Comparison of ENCODE assay signal across 8 cellular contexts in genomic region chr17:19645608-19646250, GRCh38. TPM values are rescaled to one million over a fixed set of nuclear protein-coding genes. Genes with fewer than 3 reads are reported as not detected.
DNase-seq lines count a peak whose midpoint lies in the region; ATAC-seq and TF ChIP-seq lines count a peak whose summit lies in the region.

No MANE protein-coding gene starts in this region.

- H3K4me3 Mint-ChIP-seq in stimulated activated naive CD8-positive, alpha-beta T cell treated with anti-CD3 and anti-CD28 coated beads, Interleukin-15, amount 100 ng/mL, for 72 hours: peak overlapping the region in 1 of 2 donors; percentile 31

- no peaks in the 10 kb centered on the region for H3K36me3 ChIP-seq in mammary epithelial cell (ENCODE audit: insufficient read depth, low read length)
- H3K36me3 ChIP-seq in mesenchymal stem cell (ENCODE audit: control insufficient read depth in 1 of 2, insufficient read depth in 2 of 2, low read depth in 1 of 2, low read length in 2 of 2): no peaks in the 10 kb centered on the region

- H2BK12ac ChIP-seq in mesenchymal stem cell (ENCODE audit: low read length in 2 of 2): no peak overlapping the region

- H2BK120ac ChIP-seq in mesenchymal stem cell (ENCODE audit: low read depth, low read length): no peak overlapping the region

- dilution Hi-C loops in mammary epithelial cell (cut with HindIII; ENCODE audit: low sequenced_read_pairs): loop anchor here (5.0 kb wide), 2 partner anchors 72 to 107 kb away; partner anchors contain the start of gene SLC47A2

- WGBS in mammary epithelial cell (ENCODE audit: low coverage, missing lambda C conversion rate): 92% methylated on average over 8 of the region's 8 CpGs
- 44% methylated on average over 8 of the region's 8 CpGs for WGBS in mesenchymal stem cell

- H3K4me1 Mint-ChIP-seq in stimulated activated naive CD8-positive, alpha-beta T cell treated with anti-CD3 and anti-CD28 coated beads, Interleukin-15, amount 100 ng/mL, for 72 hours: peaks cover 51% of the 10 kb centered on the region

- no TSS peak for BruUV-seq in mammary epithelial cell (replicated peaks; lab: Mats Ljungman, UMichigan)

- H2AFZ ChIP-seq in mammary epithelial cell (ENCODE audit: low read depth, low read length): no peak overlapping the region
- H2AFZ ChIP-seq in mesenchymal stem cell (ENCODE audit: low read depth, low read length): no peak overlapping the region

- no peaks in the 10 kb centered on the region for H4K20me1 ChIP-seq in mammary epithelial cell (ENCODE audit: insufficient read depth, low read length)

- H3K9ac ChIP-seq in mammary epithelial cell (ENCODE audit: insufficient read depth, low read length) (no peak overlapping the region), mesenchymal stem cell (ENCODE audit: low read length) (no peak overlapping the region)

- H3K27ac ChIP-seq in mammary epithelial cell (ENCODE audit: insufficient read depth, low read depth, low read length) (no peak overlapping the region), mesenchymal stem cell (ENCODE audit: low read length, poor library complexity, severe bottlenecking) (no peak overlapping the region)

- no peak overlapping the region for H3K4ac ChIP-seq in mesenchymal stem cell (ENCODE audit: low read depth in 1 of 2, low read length in 2 of 2)

- in situ Hi-C loops in mammary epithelial cell (cut with MboI; ENCODE audit: low sequenced_read_pairs in 2 of 2): no loop called here

- no peaks in the 10 kb centered on the region for H3K9me3 Mint-ChIP-seq in stimulated activated naive CD8-positive, alpha-beta T cell treated with anti-CD3 and anti-CD28 coated beads, Interleukin-15, amount 100 ng/mL, for 72 hours

- no peak overlapping the region for H3K18ac ChIP-seq in mesenchymal stem cell (ENCODE audit: low read depth in 1 of 2, low read length in 2 of 2)

- H2BK15ac ChIP-seq in mesenchymal stem cell (ENCODE audit: low read depth, poor library complexity, severe bottlenecking): no peak overlapping the region

- no peak overlapping the region for H3K14ac ChIP-seq in mesenchymal stem cell (ENCODE audit: low read length in 2 of 2)

- no peaks in the 10 kb centered on the region for H3K9me3 ChIP-seq in mammary epithelial cell (replicated peaks; ENCODE audit: insufficient read depth, low read length)
- no peaks in the 10 kb centered on the region for H3K9me3 ChIP-seq in mesenchymal stem cell (ENCODE audit: control insufficient read depth, low read length)

- TF ChIP-seq CTCF in HFF-Myc (IDR thresholded peaks at IDR 0.05; ENCODE audit: low read depth, low read length, missing control alignments) (peak; percentile 67), mammary epithelial cell (conservative IDR thresholded peaks at IDR 0.05 in 1 of 2, IDR thresholded peaks at IDR 0.05 in 1 of 2; ENCODE audit: extremely low read depth in 1 of 2, insufficient read depth in 1 of 2, low read depth in 1 of 2, low read length in 2 of 2) (peak; percentile 57 to 59)

- no peak overlapping the region for H4K8ac ChIP-seq in mesenchymal stem cell (ENCODE audit: low read length)

- no peak overlapping the region for H2BK5ac ChIP-seq in mesenchymal stem cell (ENCODE audit: low read depth, low read length, poor library complexity, severe bottlenecking)

- no peak overlapping the region for H3K23ac ChIP-seq in mesenchymal stem cell (ENCODE audit: low read length in 2 of 2)

- intact Hi-C loops in mammary epithelial cell (cut with micrococcal nuclease): loop anchor here (1.0 to 10.0 kb wide), 3 partner anchors 68 to 281 kb away; partner anchors contain the start of gene B9D1

- H3K27me3 Mint-ChIP-seq in stimulated activated naive CD8-positive, alpha-beta T cell treated with anti-CD3 and anti-CD28 coated beads, Interleukin-15, amount 100 ng/mL, for 72 hours: no peaks in the 10 kb centered on the region

- H3K4me1 ChIP-seq in mammary epithelial cell (ENCODE audit: insufficient read depth, low read length) (peaks cover 31% of the 10 kb centered on the region), mesenchymal stem cell (ENCODE audit: control insufficient read depth, insufficient read depth, low read depth, low read length) (peaks cover 9% of the 10 kb centered on the region)

- no peak overlapping the region for H3K4me3 ChIP-seq in HFF-Myc (replicated peaks; ENCODE audit: low read depth, low read length)
- no peak overlapping the region for H3K4me3 ChIP-seq in mammary epithelial cell (replicated peaks in 1 of 3; ENCODE audit: insufficient read depth in 1 of 3, low read depth in 2 of 3, low read length in 3 of 3)
- H3K4me3 ChIP-seq in mesenchymal stem cell (ENCODE audit: insufficient read depth in 1 of 2, low read depth in 1 of 2, low read length in 2 of 2): no peak overlapping the region

- H3K79me2 ChIP-seq in mammary epithelial cell (ENCODE audit: insufficient read depth, low read length): peaks cover 21% of the 10 kb centered on the region

- H3K27ac Mint-ChIP-seq in stimulated activated naive CD8-positive, alpha-beta T cell treated with anti-CD3 and anti-CD28 coated beads, Interleukin-15, amount 100 ng/mL, for 72 hours: no peak overlapping the region

- ATAC-seq in stimulated activated naive CD8-positive, alpha-beta T cell treated with anti-CD3 and anti-CD28 coated beads, Interleukin-15, amount 100 ng/mL, for 72 hours: no peak
- no peak for ATAC-seq in HG03139 (IDR thresholded peaks at IDR 0.05; ENCODE audit: unreplicated experiment)

- H3K4me2 ChIP-seq in mammary epithelial cell (ENCODE audit: insufficient read depth, low read depth, low read length): no peak overlapping the region
- no peak overlapping the region for H3K4me2 ChIP-seq in mesenchymal stem cell (ENCODE audit: low read length, poor library complexity, severe bottlenecking)

- no peak overlapping the region for H2AK5ac ChIP-seq in mesenchymal stem cell (ENCODE audit: low read length, severe bottlenecking)

- DNase-seq in AML-193 (lab: John Stamatoyannopoulos, UW) (peak; percentile 58 to 73), HFF-Myc (ENCODE audit: extremely low read depth, low read depth) (no peak), T-helper 9 cell (peak; percentile 25), mammary epithelial cell (no peak), mesenchymal stem cell (peak; percentile 22), OCI-M2 (lab: John Stamatoyannopoulos, UW; ENCODE audit: unreplicated experiment) (no peak)
- peak; percentile 51 to 67 for DNase-seq in stimulated activated naive CD8-positive, alpha-beta T cell treated with anti-CD3 and anti-CD28 coated beads, Interleukin-15, amount 100 ng/mL, for 72 hours

- peaks cover 7% of the 10 kb centered on the region for H3K79me1 ChIP-seq in mesenchymal stem cell (replicated peaks; ENCODE audit: low read length, poor library complexity, severe bottlenecking)

- H3K27me3 ChIP-seq in mammary epithelial cell (ENCODE audit: insufficient read depth, low read length) (no peaks in the 10 kb centered on the region), mesenchymal stem cell (ENCODE audit: control insufficient read depth in 1 of 2, insufficient read depth in 1 of 2, low read length in 2 of 2) (no peaks in the 10 kb centered on the region)

- H4K91ac ChIP-seq in mesenchymal stem cell (ENCODE audit: low read length): no peak overlapping the region

- CTCF ChIA-PET in mammary epithelial cell (lab: Charles Lee; ENCODE audit: low non-redundant PET): interaction anchor here (0.5 to 0.6 kb wide), 2 partner anchors 8 to 160 kb away, joined by 3 read pairs; no protein-coding TSS in a partner anchor

RNA-seq across cellular contexts. Expression of gene ALDH3A2, which starts 2.8 kb away (rescaled TPM):
- total RNA-seq in mammary epithelial cell: 100 to 1,000 TPM in 1 of 2 donors, 10 to 100 TPM in 1; 59.5 to 212 TPM
- 70.0 TPM for polyA plus RNA-seq in mammary epithelial cell
- polyA minus RNA-seq in mammary epithelial cell: 158 TPM
- polyA plus RNA-seq in mesenchymal stem cell (2013, experiment 1 of 2): 11.0 TPM
- 11.1 TPM for polyA plus RNA-seq in mesenchymal stem cell (2013, experiment 2 of 2)

Comparison
In these comparisons a context has a peak if more than half of its experiments do, and no peak if none do; other contexts are left out.
1. DNase-seq: peak in AML-193 (2 of 2), T-helper 9 cell (single experiment), mesenchymal stem cell (single experiment) and stimulated activated naive CD8-positive, alpha-beta T cell treated with anti-CD3 and anti-CD28 coated beads, Interleukin-15, amount 100 ng/mL, for 72 hours (2 of 2); none in HFF-Myc (single experiment), mammary epithelial cell (single experiment) and OCI-M2 (single experiment).